ENCODE assay signal across 12 cellular contexts in the genomic region with DNA sequence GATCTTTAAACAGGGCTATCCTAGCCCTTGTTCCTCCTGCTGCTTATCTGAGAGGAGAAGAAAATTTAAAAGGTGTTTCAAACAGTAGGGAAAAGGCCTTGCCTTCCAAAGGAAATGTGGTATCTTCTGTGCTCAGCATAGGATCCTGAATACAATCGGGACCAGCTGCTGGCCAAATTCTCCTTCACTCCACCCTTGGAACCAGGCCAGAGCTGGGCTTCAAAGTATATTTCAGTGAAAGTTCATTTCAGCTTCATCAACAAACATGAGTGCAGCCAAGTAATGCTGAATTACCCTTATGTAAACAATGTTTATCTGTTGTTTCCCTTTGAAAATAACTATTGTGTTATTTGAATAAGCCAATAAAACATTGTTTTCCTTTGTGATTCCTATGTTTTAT.
DNase-seq lines count a peak whose midpoint lies in the region; ATAC-seq and TF ChIP-seq lines count a peak whose summit lies in the region.
"Had no signal": no experiment of that assay in that cellular context is flagged by ENCODE, and none has a peak within 500 bp of the region (broad histone marks: within the 10 kb centered on the region; RNA-seq: fewer than 3 reads in every experiment).

No MANE protein-coding gene starts in this region.

- no peak overlapping the region for H3K27ac ChIP-seq in right cardiac atrium (ENCODE audit: low read length)

- no peaks in the 10 kb centered on the region for H3K9me3 ChIP-seq in MG63
- H3K9me3 ChIP-seq in right cardiac atrium (ENCODE audit: control insufficient read depth, low read length): no peaks in the 10 kb centered on the region

- 8% methylated on average over 1 of the region's 1 CpG for WGBS in right cardiac atrium

- H3K27me3 ChIP-seq in MG63 (no peaks in the 10 kb centered on the region), right cardiac atrium (ENCODE audit: control insufficient read depth, insufficient read depth) (no peaks in the 10 kb centered on the region)

- ATAC-seq in right cardiac atrium (peak; percentile 57 to 85), HG02798 (IDR thresholded peaks at IDR 0.05; ENCODE audit: poor library complexity, unreplicated experiment) (no peak), GM21390 (IDR thresholded peaks at IDR 0.05; ENCODE audit: unreplicated experiment) (no peak)

- TF ChIP-seq CTCF in cardiac fibroblast (IDR thresholded peaks at IDR 0.05; ENCODE audit: low read depth, low read length): no peak

- H3K4me3 ChIP-seq in MG63: no peak overlapping the region
- no peak overlapping the region for H3K4me3 ChIP-seq in cardiac fibroblast (replicated peaks in 1 of 2; ENCODE audit: low read depth in 2 of 2, low read length in 2 of 2)
- H3K4me3 ChIP-seq in right cardiac atrium (ENCODE audit: low read length): no peak overlapping the region

- H3K36me3 ChIP-seq in MG63: no peaks in the 10 kb centered on the region

- peaks cover 1% of the 10 kb centered on the region for H3K4me1 ChIP-seq in right cardiac atrium (ENCODE audit: control insufficient read depth, insufficient read depth, low read length)

- intact Hi-C loops in right cardiac atrium (cut with DNase I): loop anchor here in 2 of 4 donors (10.0 kb wide), 2 partner anchors 212 to 232 kb away; no protein-coding TSS in a partner anchor

- peak; percentile 23 for DNase-seq in AG08395 (ENCODE audit: low spot score)
- peak; percentile 59 for DNase-seq in MG63
- DNase-seq in cardiac fibroblast (ENCODE audit: low read depth in 2 of 2): peak; percentile 46 to 74
- DNase-seq in right cardiac atrium: peak; percentile 73 to 91 (median 77)
- no peak for DNase-seq in HPDE6-E6E7 (ENCODE audit: extremely low spot score)
- DNase-seq in nucleus accumbens (lab: John Stamatoyannopoulos, UW): no peak
- DNase-seq: activated CD4-positive, alpha-beta memory T cell treated with anti-CD3 and anti-CD28 coated beads for 36 hours; RPMI8226; stimulated activated CD4-positive, alpha-beta T cell treated with anti-CD3 and anti-CD28 coated beads, Interleukin-1b, Interleukin-23, amount 100 ng/mL, for 48 hours; T1000 had no signal

Comparison
In these comparisons a context has a peak if more than half of its experiments do, and no peak if none do; other contexts are left out.
1. DNase-seq: peak in AG08395 (single experiment), MG63 (single experiment), cardiac fibroblast (2 of 2) and right cardiac atrium (3 of 3); none in HPDE6-E6E7 (single experiment) and nucleus accumbens (0 of 56).
2. ATAC-seq: peak in right cardiac atrium (2 of 2); none in HG02798 (single experiment) and GM21390 (single experiment).